Comparison of ENCODE assay signal across 27 cellular contexts in genomic region chr2:231469568-231469920, GRCh38. TPM values are rescaled to one million over a fixed set of nuclear protein-coding genes. Genes with fewer than 3 reads are reported as not detected.
DNase-seq lines count a peak whose midpoint lies in the region; ATAC-seq and TF ChIP-seq lines count a peak whose summit lies in the region.
"Had no signal": no experiment of that assay in that cellular context is flagged by ENCODE, and none has a peak within 500 bp of the region (broad histone marks: within the 10 kb centered on the region; RNA-seq: fewer than 3 reads in every experiment).

No MANE protein-coding gene starts in this region.

- peaks cover 0 to 3% of the 10 kb centered on the region in 2 donors for H3K27me3 Mint-ChIP-seq in T-cell
- H3K27me3 Mint-ChIP-seq: activated CD4-positive, alpha-beta T cell treated with anti-CD3 and anti-CD28 coated beads for 36 hours had no signal

- no peak for ATAC-seq in T-cell (replicated peaks in 1 of 4)
- no peak for ATAC-seq in stimulated activated effector memory CD8-positive, alpha-beta T cell treated with anti-CD3 and anti-CD28 coated beads, Interleukin-12 subunit alpha, Interleukin-12 subunit beta, amount 100 ng/mL, for 72 hours
- ATAC-seq: activated CD4-positive, alpha-beta T cell treated with anti-CD3 and anti-CD28 coated beads for 36 hours; activated T-cell treated with anti-CD3 and anti-CD28 coated beads, Interleukin-2, amount 50 U/mL, for 4 hours; effector memory CD8-positive, alpha-beta T cell; heart right ventricle; lower lobe of right lung; right lobe of liver; stimulated activated naive CD8-positive, alpha-beta T cell treated with anti-CD3 and anti-CD28 coated beads, Interleukin-15, Interleukin-2, amounts not matched to agents 100 U/mL and 50 U/mL, for 24 hours had no signal

- no peak for TF ChIP-seq POLR2A in erythroblast (IDR thresholded peaks at IDR 0.05; ENCODE audit: low read length)

- no peak overlapping the region for H3K4me3 Mint-ChIP-seq in T-cell
- H3K4me3 Mint-ChIP-seq in stimulated activated effector memory CD8-positive, alpha-beta T cell treated with anti-CD3 and anti-CD28 coated beads, Interleukin-12 subunit alpha, Interleukin-12 subunit beta, amount 100 ng/mL, for 72 hours, result no peak overlapping the region
- H3K4me3 Mint-ChIP-seq: activated CD4-positive, alpha-beta T cell treated with anti-CD3 and anti-CD28 coated beads for 36 hours; activated T-cell treated with anti-CD3 and anti-CD28 coated beads, Interleukin-2, amount 50 U/mL, for 4 hours; H9 had no signal

- peak; percentile 41 for DNase-seq in activated CD8-positive, alpha-beta memory T cell treated with anti-CD3 and anti-CD28 coated beads for 24 hours
- no peak for DNase-seq in activated CD8-positive, alpha-beta memory T cell treated with anti-CD3 and anti-CD28 coated beads, Interleukin-2, amount 50 U/mL, for 4 hours
- no peak for DNase-seq in T-cell
- DNase-seq in erythroblast (lab: John Stamatoyannopoulos, UW), result peak; percentile 45
- no peak for DNase-seq in stimulated activated effector memory CD8-positive, alpha-beta T cell treated with anti-CD3 and anti-CD28 coated beads, Interleukin-12 subunit alpha, Interleukin-12 subunit beta, amount 100 ng/mL, for 72 hours (ENCODE audit: low spot score in 2 of 2)
- no peak for DNase-seq in NCI-H2081 (lab: John Stamatoyannopoulos, UW)
- no peak for DNase-seq in NCI-H1417 (lab: John Stamatoyannopoulos, UW)
- no peak for DNase-seq in GM13976 (ENCODE audit: low spot score)
- DNase-seq: activated CD4-positive, alpha-beta T cell treated with anti-CD3 and anti-CD28 coated beads for 36 hours; activated naive CD4-positive, alpha-beta T cell treated with Interleukin-2 at 50 U/mL for 16 hours; activated T-cell treated with anti-CD3 and anti-CD28 coated beads, Interleukin-2, amount 50 U/mL, for 4 hours; BE2C; Caco-2; DMS79 treated with DMSO at 0.1 percent for 48 hours; effector memory CD8-positive, alpha-beta T cell; GF-D8; H9; heart right ventricle; IMR-90; lower lobe of right lung; NCI-H1105 treated with DMSO at 0.1 percent for 48 hours; NCI-H2029; NCI-H2227 treated with DMSO at 0.1 percent for 48 hours; NCI-H69; right lobe of liver; SIG-M5; stimulated activated naive CD8-positive, alpha-beta T cell treated with anti-CD3 and anti-CD28 coated beads, Interleukin-15, Interleukin-2, amounts not matched to agents 100 U/mL and 50 U/mL, for 24 hours had no signal

- H3K4me1 Mint-ChIP-seq in T-cell, result peaks cover 0 to 27% (median 5%) of the 10 kb centered on the region in 3 donors
- peaks cover 9% of the 10 kb centered on the region for H3K4me1 Mint-ChIP-seq in stimulated activated effector memory CD8-positive, alpha-beta T cell treated with anti-CD3 and anti-CD28 coated beads, Interleukin-12 subunit alpha, Interleukin-12 subunit beta, amount 100 ng/mL, for 72 hours

- H3K27ac Mint-ChIP-seq in T-cell, result peak overlapping the region; percentile 8 to 54
- H3K27ac Mint-ChIP-seq in stimulated activated effector memory CD8-positive, alpha-beta T cell treated with anti-CD3 and anti-CD28 coated beads, Interleukin-12 subunit alpha, Interleukin-12 subunit beta, amount 100 ng/mL, for 72 hours, result peak overlapping the region; percentile 21
- H3K27ac Mint-ChIP-seq: activated CD4-positive, alpha-beta T cell treated with anti-CD3 and anti-CD28 coated beads for 36 hours had no signal

- CTCF ChIA-PET in T-cell (lab: Charles Lee), result interaction anchor here (0.7 kb wide), 3 partner anchors 11 to 16 kb away, joined by 5 to 12 read pairs (median 8); no protein-coding TSS in a partner anchor

- no peaks in the 10 kb centered on the region for H3K9me3 Mint-ChIP-seq in T-cell
- no peaks in the 10 kb centered on the region for H3K9me3 Mint-ChIP-seq in stimulated activated effector memory CD8-positive, alpha-beta T cell treated with anti-CD3 and anti-CD28 coated beads, Interleukin-12 subunit alpha, Interleukin-12 subunit beta, amount 100 ng/mL, for 72 hours
- H3K9me3 Mint-ChIP-seq: activated T-cell treated with anti-CD3 and anti-CD28 coated beads, Interleukin-2, amount 50 U/mL, for 4 hours; effector memory CD8-positive, alpha-beta T cell; H9 had no signal

- H3K36me3 Mint-ChIP-seq in T-cell, result no peaks in the 10 kb centered on the region
- H3K36me3 Mint-ChIP-seq in stimulated activated effector memory CD8-positive, alpha-beta T cell treated with anti-CD3 and anti-CD28 coated beads, Interleukin-12 subunit alpha, Interleukin-12 subunit beta, amount 100 ng/mL, for 72 hours, result peaks cover 7% of the 10 kb centered on the region

- in situ Hi-C loops in GM13976 (cut with MboI; ENCODE audit: low sequenced_read_pairs, unreplicated experiment), result no loop called here

- no peak for TF ChIP-seq CTCF in GM13976 (IDR thresholded peaks at IDR 0.05; ENCODE audit: borderline replicate concordance, control extremely low read depth, extremely low read depth, insufficient read depth, missing control alignments)

- POLR2A ChIA-PET in T-cell (lab: Charles Lee), result no interaction called here

RNA-seq across cellular contexts. Expression of gene NCL, which starts 5.3 kb away (rescaled TPM):
- total RNA-seq in T-cell, result 100 to 1,000 TPM; 358 to 468 (median 397) TPM

Comparison
In these comparisons a context has a peak if more than half of its experiments do, and no peak if none do; other contexts are left out.
1. DNase-seq: peak in activated CD8-positive, alpha-beta memory T cell treated with anti-CD3 and anti-CD28 coated beads for 24 hours (single experiment) and erythroblast (2 of 2); none in activated CD8-positive, alpha-beta memory T cell treated with anti-CD3 and anti-CD28 coated beads, Interleukin-2, amount 50 U/mL, for 4 hours (single experiment), T-cell (0 of 34), stimulated activated effector memory CD8-positive, alpha-beta T cell treated with anti-CD3 and anti-CD28 coated beads, Interleukin-12 subunit alpha, Interleukin-12 subunit beta, amount 100 ng/mL, for 72 hours (0 of 2), NCI-H2081 (0 of 2), NCI-H1417 (0 of 3) and GM13976 (single experiment).